ENCODE assay signal across 22 cellular contexts in the genomic region with DNA sequence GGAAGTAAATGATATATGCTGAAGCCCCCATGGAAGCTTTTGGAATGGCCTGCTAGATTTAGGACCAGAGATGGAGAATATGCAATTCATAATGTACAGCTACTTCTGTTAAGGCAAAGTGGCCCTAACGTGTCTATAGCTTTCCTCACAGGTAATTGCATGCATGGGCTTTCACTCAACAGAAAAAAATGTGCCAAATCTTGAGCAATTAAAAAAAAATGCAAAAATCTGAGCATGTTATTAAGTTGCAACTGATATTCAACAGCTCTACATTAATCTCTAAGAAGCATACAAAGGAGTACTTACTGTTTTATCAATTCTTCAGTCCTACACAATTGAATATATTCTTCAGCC.
A peak's percentile ranks its signal among the peaks of the same experiment; 100 is the strongest.
DNase-seq lines count a peak whose midpoint lies in the region; ATAC-seq, FAIRE-seq and TF ChIP-seq lines count a peak whose summit lies in the region.
"Had no signal": no experiment of that assay in that cellular context is flagged by ENCODE, and none has a peak within 500 bp of the region (broad histone marks: within the 10 kb centered on the region; RNA-seq: fewer than 3 reads in every experiment).

No MANE protein-coding gene starts in this region.

- intact Hi-C loops in left lung (cut with DNase I) = no loop called here
- intact Hi-C loops in transverse colon (cut with DNase I; ENCODE audit: low total_unique reads) = no loop called here
- intact Hi-C loops in spleen (cut with DNase I; ENCODE audit: low total_unique reads) = no loop called here

- DNase-seq in astrocyte (ENCODE audit: low read depth) (no peak), left lung (no peak), transverse colon (no peak), SKM-1 (lab: John Stamatoyannopoulos, UW; ENCODE audit: unreplicated experiment) (no peak), spleen (no peak)
- DNase-seq: C1 segment of cervical spinal cord, DMS 273 treated with DMSO at 0.1 percent for 48 hours, GF-D8, H9, Kasumi-1, NCI-H1105, NCI-H187, NCI-H226, NCI-H524 treated with DMSO at 0.1 percent for 48 hours, SJCRH30 had no signal

- no peak overlapping the region for H3K4me3 Mint-ChIP-seq in astrocyte (ENCODE audit: unreplicated experiment)
- H3K4me3 Mint-ChIP-seq: H9, IgD-negative memory B cell had no signal

- H3K4me1 Mint-ChIP-seq in astrocyte (ENCODE audit: low read depth, unreplicated experiment) = peaks cover 8% of the 10 kb centered on the region
- H3K4me1 Mint-ChIP-seq: H9 had no signal

- H3K27ac ChIP-seq in HEK293 (ENCODE audit: extremely low read depth, low read depth, low read length) (peak overlapping the region; percentile 79; the same call in 1 of the 2 replicates), astrocyte (ENCODE audit: low read depth, low read length) (peak overlapping the region; percentile 87), left lung (peak overlapping the region; percentile 64 to 76), transverse colon (peak overlapping the region in 3 of 4 donors; percentile 64 to 67 (median 65)), spleen (no peak overlapping the region)
- H3K27ac ChIP-seq: RWPE1, SJCRH30 had no signal

- no peak overlapping the region for H3K27ac Mint-ChIP-seq in astrocyte (ENCODE audit: unreplicated experiment)
- H3K27ac Mint-ChIP-seq: H9, IgD-negative memory B cell had no signal

- H3K79me2 ChIP-seq in astrocyte (ENCODE audit: insufficient read depth, low read length) = no peaks in the 10 kb centered on the region

- no peak for FAIRE-seq in astrocyte (lab: Jason Lieb, UNC)
- FAIRE-seq: GM12891, GM18507 had no signal

- CTCF ChIA-PET in HEK293 (lab: Yijun Ruan, JAX) = no interaction called here

- H3K27me3 ChIP-seq in astrocyte (ENCODE audit: insufficient read depth, low read length) = no peaks in the 10 kb centered on the region
- no peaks in the 10 kb centered on the region for H3K27me3 ChIP-seq in left lung
- H3K27me3 ChIP-seq in transverse colon = no peaks in the 10 kb centered on the region
- H3K27me3 ChIP-seq in spleen (replicated peaks in 1 of 7) = no peaks in the 10 kb centered on the region
- H3K27me3 ChIP-seq: SJCRH30 had no signal

- POLR2A ChIA-PET in HEK293 (lab: Yijun Ruan, JAX) = interaction anchor here (0.7 kb wide), 1 partner anchor 11 kb away, joined by 3 read pairs; no protein-coding TSS in a partner anchor

- H4K20me1 ChIP-seq in astrocyte (ENCODE audit: insufficient read depth, low read length) = no peaks in the 10 kb centered on the region

- H3K36me3 ChIP-seq in HEK293 (ENCODE audit: control insufficient read depth in 2 of 2, insufficient read depth in 1 of 2, low read length in 2 of 2) (no peaks in the 10 kb centered on the region), astrocyte (ENCODE audit: insufficient read depth, low read length) (no peaks in the 10 kb centered on the region), left lung (no peaks in the 10 kb centered on the region), transverse colon (no peaks in the 10 kb centered on the region), spleen (no peaks in the 10 kb centered on the region)
- H3K36me3 ChIP-seq: SJCRH30 had no signal

- no peak for TF ChIP-seq CTCF in HEK293 (tag by site-specific recombination; IDR thresholded peaks at IDR 0.05)
- no peak for TF ChIP-seq CTCF in astrocyte (IDR thresholded peaks at IDR 0.05; ENCODE audit: insufficient read depth, low read depth, low read length)
- no peak for TF ChIP-seq CTCF in left lung (IDR thresholded peaks at IDR 0.05)
- TF ChIP-seq CTCF in transverse colon (IDR thresholded peaks at IDR 0.05) = no peak
- TF ChIP-seq CTCF in spleen (IDR thresholded peaks at IDR 0.05 in 8 of 11, conservative IDR thresholded peaks at IDR 0.05 in 3 of 11) = no peak

- in situ Hi-C loops in transverse colon (cut with MboI; ENCODE audit: low pct_ligation_motif_present in 1 of 4, low pct_unique_long_range_greater_than_20kb in 1 of 4, low sequenced_read_pairs in 3 of 4) = no loop called here

- no peak overlapping the region for H2AFZ ChIP-seq in astrocyte (ENCODE audit: low read depth, low read length)

- H3K4me2 ChIP-seq in astrocyte (ENCODE audit: low read length) = no peak overlapping the region

- WGBS in transverse colon (ENCODE audit: low coverage in 1 of 2), 2 donors = 33 to 79% methylated on average over 1 of the region's 1 CpG
- WGBS in spleen, 5 donors = 41 to 73% (median 61%) methylated on average over 1 of the region's 1 CpG

- H3K9ac ChIP-seq in astrocyte (ENCODE audit: low read length) = peak overlapping the region; percentile 28

- no peaks in the 10 kb centered on the region for H3K36me3 Mint-ChIP-seq in astrocyte (ENCODE audit: low read depth, unreplicated experiment)
- H3K36me3 Mint-ChIP-seq: IgD-negative memory B cell had no signal

- TF ChIP-seq POLR2A in transverse colon (IDR thresholded peaks at IDR 0.05) = no peak
- no peak for TF ChIP-seq POLR2A in spleen (IDR thresholded peaks at IDR 0.05)

- H3K9me3 Mint-ChIP-seq in astrocyte (ENCODE audit: unreplicated experiment) = no peaks in the 10 kb centered on the region

- H3K27me3 Mint-ChIP-seq in astrocyte (ENCODE audit: low read depth, unreplicated experiment) = no peaks in the 10 kb centered on the region
- H3K27me3 Mint-ChIP-seq: IgD-negative memory B cell had no signal

- no peak for ATAC-seq in left lung
- ATAC-seq in GM18517 (IDR thresholded peaks at IDR 0.05; ENCODE audit: unreplicated experiment) = no peak
- no peak for ATAC-seq in GM21526 (IDR thresholded peaks at IDR 0.05; ENCODE audit: low FRiP score, unreplicated experiment)

- no peaks in the 10 kb centered on the region for H3K9me3 ChIP-seq in HEK293 (ENCODE audit: control insufficient read depth, insufficient read depth, low read depth, low read length)
- no peaks in the 10 kb centered on the region for H3K9me3 ChIP-seq in astrocyte (ENCODE audit: insufficient read depth, low read depth, low read length)
- H3K9me3 ChIP-seq in left lung = peaks cover 0 to 2% of the 10 kb centered on the region in 2 donors
- H3K9me3 ChIP-seq in transverse colon = no peaks in the 10 kb centered on the region
- H3K9me3 ChIP-seq in spleen = peaks cover 0 to 9% (median 0%) of the 10 kb centered on the region in 8 donors
- H3K9me3 ChIP-seq: SJCRH30 had no signal

- TF ChIP-seq EP300 in transverse colon (IDR thresholded peaks at IDR 0.05; ENCODE audit: low read depth) = no peak

- H3K4me3 ChIP-seq in HEK293 (ENCODE audit: low read depth, low read length) = no peak overlapping the region
- H3K4me3 ChIP-seq in astrocyte (ENCODE audit: insufficient read depth, low read depth, low read length) = no peak overlapping the region
- H3K4me3 ChIP-seq in left lung = no peak overlapping the region
- H3K4me3 ChIP-seq in transverse colon = no peak overlapping the region
- H3K4me3 ChIP-seq in spleen = no peak overlapping the region
- H3K4me3 ChIP-seq: SJCRH30 had no signal

- H3K4me1 ChIP-seq in HEK293 (ENCODE audit: control insufficient read depth, insufficient read depth, low read length) (peaks cover 21% of the 10 kb centered on the region), astrocyte (ENCODE audit: insufficient read depth, low read length) (peaks cover 7% of the 10 kb centered on the region), left lung (peaks cover 8 to 34% of the 10 kb centered on the region in 2 donors), transverse colon (peaks cover 4 to 31% (median 11%) of the 10 kb centered on the region in 4 donors), spleen (peaks cover 0 to 2% (median 0%) of the 10 kb centered on the region in 6 donors)
- H3K4me1 ChIP-seq: SJCRH30 had no signal

TF ChIP-seq in HEK293, 187 proteins besides CTCF, POLR2A, EP300 and RAD21 (continues in another document):
- no peak for TF ChIP-seq ZNF121 (tag by site-specific recombination; IDR thresholded peaks at IDR 0.05)
- no peak for TF ChIP-seq ZNF133 (tag by site-specific recombination; IDR thresholded peaks at IDR 0.05)
- no peak for TF ChIP-seq ZNF473 (tag by site-specific recombination; IDR thresholded peaks at IDR 0.05)
- no peak for TF ChIP-seq GLIS1 (tag by site-specific recombination; IDR thresholded peaks at IDR 0.05)
- no peak for TF ChIP-seq ZNF785 (tag by site-specific recombination; IDR thresholded peaks at IDR 0.05)
- TF ChIP-seq TRIM28 (IDR thresholded peaks at IDR 0.05; ENCODE audit: borderline replicate concordance, low read length) = no peak
- TF ChIP-seq, protein P1, sequence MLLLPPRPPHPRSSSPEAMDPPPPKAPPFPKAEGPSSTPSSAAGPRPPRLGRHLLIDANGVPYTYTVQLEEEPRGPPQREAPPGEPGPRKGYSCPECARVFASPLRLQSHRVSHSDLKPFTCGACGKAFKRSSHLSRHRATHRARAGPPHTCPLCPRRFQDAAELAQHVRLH (tag by site-specific recombination; IDR thresholded peaks at IDR 0.05) = no peak
- TF ChIP-seq ZNF585B (tag by site-specific recombination; IDR thresholded peaks at IDR 0.05) = no peak
- no peak for TF ChIP-seq ZNF837 (tag by site-specific recombination; IDR thresholded peaks at IDR 0.05)
- TF ChIP-seq ZNF558 (tag by site-specific recombination; IDR thresholded peaks at IDR 0.05) = no peak
- no peak for TF ChIP-seq ZNF404 (tag by site-specific recombination; IDR thresholded peaks at IDR 0.05)
- TF ChIP-seq, protein P2, sequence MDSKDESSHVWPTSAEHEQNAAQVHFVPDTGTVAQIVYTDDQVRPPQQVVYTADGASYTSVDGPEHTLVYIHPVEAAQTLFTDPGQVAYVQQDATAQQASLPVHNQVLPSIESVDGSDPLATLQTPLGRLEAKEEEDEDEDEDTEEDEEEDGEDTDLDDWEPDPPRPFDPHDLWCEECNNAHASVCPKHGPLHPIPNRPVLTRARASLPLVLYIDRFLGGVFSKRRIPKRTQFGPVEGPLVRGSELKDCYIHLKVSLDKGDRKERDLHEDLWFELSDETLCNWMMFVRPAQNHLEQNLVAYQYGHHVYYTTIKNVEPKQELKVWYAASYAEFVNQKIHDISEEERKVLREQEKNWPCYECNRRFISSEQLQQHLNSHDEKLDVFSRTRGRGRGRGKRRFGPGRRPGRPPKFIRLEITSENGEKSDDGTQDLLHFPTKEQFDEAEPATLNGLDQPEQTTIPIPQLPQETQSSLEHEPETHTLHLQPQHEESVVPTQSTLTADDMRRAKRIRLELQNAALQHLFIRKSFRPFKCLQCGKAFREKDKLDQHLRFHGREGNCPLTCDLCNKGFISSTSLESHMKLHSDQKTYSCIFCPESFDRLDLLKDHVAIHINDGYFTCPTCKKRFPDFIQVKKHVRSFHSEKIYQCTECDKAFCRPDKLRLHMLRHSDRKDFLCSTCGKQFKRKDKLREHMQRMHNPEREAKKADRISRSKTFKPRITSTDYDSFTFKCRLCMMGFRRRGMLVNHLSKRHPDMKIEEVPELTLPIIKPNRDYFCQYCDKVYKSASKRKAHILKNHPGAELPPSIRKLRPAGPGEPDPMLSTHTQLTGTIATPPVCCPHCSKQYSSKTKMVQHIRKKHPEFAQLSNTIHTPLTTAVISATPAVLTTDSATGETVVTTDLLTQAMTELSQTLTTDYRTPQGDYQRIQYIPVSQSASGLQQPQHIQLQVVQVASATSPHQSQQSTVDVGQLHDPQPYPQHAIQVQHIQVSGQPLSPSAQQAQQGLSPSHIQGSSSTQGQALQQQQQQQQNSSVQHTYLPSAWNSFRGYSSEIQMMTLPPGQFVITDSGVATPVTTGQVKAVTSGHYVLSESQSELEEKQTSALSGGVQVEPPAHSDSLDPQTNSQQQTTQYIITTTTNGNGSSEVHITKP (tag by site-specific recombination; IDR thresholded peaks at IDR 0.05) = no peak
- TF ChIP-seq ZNF626 (tag by site-specific recombination; IDR thresholded peaks at IDR 0.05) = no peak

Comparison
In these comparisons a context has a peak if more than half of its experiments do, and no peak if none do; other contexts are left out.
1. H3K27ac ChIP-seq: peak in HEK293 (single experiment), astrocyte (single experiment), left lung (2 of 2) and transverse colon (3 of 4); none in spleen (0 of 8).